13 cellular contexts compared by ENCODE assay signal in genomic region chr15:92074646-92075045, GRCh38.
A peak's percentile ranks its signal among the peaks of the same experiment; 100 is the strongest.
DNase-seq lines count a peak whose midpoint lies in the region; ATAC-seq, FAIRE-seq and TF ChIP-seq lines count a peak whose summit lies in the region.
"Had no signal": no experiment of that assay in that cellular context is flagged by ENCODE, and none has a peak within 500 bp of the region (broad histone marks: within the 10 kb centered on the region; RNA-seq: fewer than 3 reads in every experiment).

No MANE protein-coding gene starts in this region.

- no peaks in the 10 kb centered on the region for H3K9me2 ChIP-seq in Karpas-422 (replicated peaks; ENCODE audit: insufficient read depth, low read length)

- H3K9ac ChIP-seq in BLaER1, result no peak overlapping the region
- H3K9ac ChIP-seq in Karpas-422 (ENCODE audit: low read length), result no peak overlapping the region

- peak; percentile 36 for FAIRE-seq in bronchial epithelial cell (lab: Jason Lieb, UNC)
- FAIRE-seq: D721Med had no signal

- DNase-seq in Karpas-422 (no peak), bronchial epithelial cell (ENCODE audit: low read depth) (peak; percentile 79), left lung (peak; percentile 77 to 80), mucosa of gallbladder (ENCODE audit: low spot score) (no peak), NCI-H2227 treated with DMSO at 0.1 percent for 48 hours (lab: John Stamatoyannopoulos, UW) (no peak), brain microvascular endothelial cell (no peak)
- no peak for DNase-seq in stimulated activated naive B cell treated with anti-CD40 and anti-IgM and Interleukin-4, amounts not matched to agents 10 μg/mL and 1 μg/mL and 100 μg/mL, for 72 hours
- DNase-seq: activated naive CD4-positive, alpha-beta T cell; NCI-H2171; SJCRH30 had no signal

- H3K27me3 Mint-ChIP-seq in stimulated activated naive B cell treated with anti-CD40 and anti-IgM and Interleukin-4, amounts not matched to agents 10 μg/mL and 1 μg/mL and 100 μg/mL, for 72 hours, result peaks cover 22 to 31% of the 10 kb centered on the region in 2 donors

- peaks cover 14 to 25% of the 10 kb centered on the region in 2 donors for H3K4me1 Mint-ChIP-seq in stimulated activated naive B cell treated with anti-CD40 and anti-IgM and Interleukin-4, amounts not matched to agents 10 μg/mL and 1 μg/mL and 100 μg/mL, for 72 hours

- H3K9me3 Mint-ChIP-seq in stimulated activated naive B cell treated with anti-CD40 and anti-IgM and Interleukin-4, amounts not matched to agents 10 μg/mL and 1 μg/mL and 100 μg/mL, for 72 hours, result no peaks in the 10 kb centered on the region

- H3K4me1 ChIP-seq in BLaER1, result peaks cover 48% of the 10 kb centered on the region
- peaks cover 52% of the 10 kb centered on the region for H3K4me1 ChIP-seq in Karpas-422 (ENCODE audit: low read length)
- H3K4me1 ChIP-seq in left lung, result peaks cover 30 to 66% of the 10 kb centered on the region in 2 donors

- no peak overlapping the region for H3K4me3 ChIP-seq in BLaER1
- no peak overlapping the region for H3K4me3 ChIP-seq in Karpas-422 (ENCODE audit: low read length)
- H3K4me3 ChIP-seq in bronchial epithelial cell (ENCODE audit: low read depth, low read length), result no peak overlapping the region
- H3K4me3 ChIP-seq in left lung, result no peak overlapping the region
- no peak overlapping the region for H3K4me3 ChIP-seq in brain microvascular endothelial cell (ENCODE audit: low read depth, low read length)
- H3K4me3 ChIP-seq: SJCRH30 had no signal

- no peaks in the 10 kb centered on the region for H3K27me3 ChIP-seq in BLaER1
- H3K27me3 ChIP-seq in Karpas-422 (ENCODE audit: low read length), result no peaks in the 10 kb centered on the region
- no peaks in the 10 kb centered on the region for H3K27me3 ChIP-seq in bronchial epithelial cell (ENCODE audit: control insufficient read depth, insufficient read depth, low read length)
- no peaks in the 10 kb centered on the region for H3K27me3 ChIP-seq in left lung
- H3K27me3 ChIP-seq in brain microvascular endothelial cell (replicated peaks), result no peaks in the 10 kb centered on the region
- H3K27me3 ChIP-seq: SJCRH30 had no signal

- no peak overlapping the region for H3K27ac Mint-ChIP-seq in stimulated activated naive B cell treated with anti-CD40 and anti-IgM and Interleukin-4, amounts not matched to agents 10 μg/mL and 1 μg/mL and 100 μg/mL, for 72 hours
- H3K27ac Mint-ChIP-seq: progenitor cell of endocrine pancreas had no signal

- no peaks in the 10 kb centered on the region for H3K36me3 ChIP-seq in BLaER1
- no peaks in the 10 kb centered on the region for H3K36me3 ChIP-seq in Karpas-422 (ENCODE audit: insufficient read depth, low read length)
- no peaks in the 10 kb centered on the region for H3K36me3 ChIP-seq in bronchial epithelial cell (ENCODE audit: control insufficient read depth, insufficient read depth, low read length)
- no peaks in the 10 kb centered on the region for H3K36me3 ChIP-seq in left lung
- no peaks in the 10 kb centered on the region for H3K36me3 ChIP-seq in brain microvascular endothelial cell (replicated peaks)
- H3K36me3 ChIP-seq: SJCRH30 had no signal

- H4K20me1 ChIP-seq in BLaER1 (no peaks in the 10 kb centered on the region), Karpas-422 (ENCODE audit: insufficient read depth, low read depth, low read length) (no peaks in the 10 kb centered on the region; the same call in 1 of the 2 replicates)

- H2AFZ ChIP-seq in Karpas-422 (ENCODE audit: low read length), result no peak overlapping the region

- H3K9me3 ChIP-seq in BLaER1 (no peaks in the 10 kb centered on the region), Karpas-422 (ENCODE audit: low read length) (no peaks in the 10 kb centered on the region), left lung (no peaks in the 10 kb centered on the region)
- H3K9me3 ChIP-seq: SJCRH30 had no signal

- no peaks in the 10 kb centered on the region for H3K36me3 Mint-ChIP-seq in stimulated activated naive B cell treated with anti-CD40 and anti-IgM and Interleukin-4, amounts not matched to agents 10 μg/mL and 1 μg/mL and 100 μg/mL, for 72 hours

- TF ChIP-seq CTCF in bronchial epithelial cell (IDR thresholded peaks at IDR 0.05; ENCODE audit: insufficient read depth, low read length, severe bottlenecking) (no peak), left lung (IDR thresholded peaks at IDR 0.05) (no peak), brain microvascular endothelial cell (IDR thresholded peaks at IDR 0.05; ENCODE audit: low read depth, low read length, missing control alignments) (no peak)

- H3K4me2 ChIP-seq in BLaER1, result peak overlapping the region; percentile 60
- peak overlapping the region; percentile 35 for H3K4me2 ChIP-seq in Karpas-422 (ENCODE audit: low read depth, low read length, poor library complexity, severe bottlenecking)

- no peak overlapping the region for H3K27ac ChIP-seq in BLaER1
- H3K27ac ChIP-seq in Karpas-422 (ENCODE audit: low read length), result no peak overlapping the region; the same call in 1 of the 2 replicates
- H3K27ac ChIP-seq in left lung, result peak overlapping the region; percentile 2 to 23
- no peak overlapping the region for H3K27ac ChIP-seq in brain microvascular endothelial cell
- H3K27ac ChIP-seq: SJCRH30 had no signal

- H3K4me3 Mint-ChIP-seq in stimulated activated naive B cell treated with anti-CD40 and anti-IgM and Interleukin-4, amounts not matched to agents 10 μg/mL and 1 μg/mL and 100 μg/mL, for 72 hours, result no peak overlapping the region

- peak; percentile 69 for ATAC-seq in left lung
- no peak for ATAC-seq in stimulated activated naive B cell treated with anti-CD40 and anti-IgM and Interleukin-4, amounts not matched to agents 10 μg/mL and 1 μg/mL and 100 μg/mL, for 72 hours (replicated peaks)

- in situ Hi-C loops in brain microvascular endothelial cell (cut with HindIII; ENCODE audit: low pct_ligation_motif_present, low sequenced_read_pairs), result no loop called here

- peaks cover 100% of the 10 kb centered on the region for H3K79me2 ChIP-seq in Karpas-422 (ENCODE audit: low read length)

- intact Hi-C loops in left lung (cut with DNase I), result loop anchor here in 1 of 2 donors (5.0 to 10.0 kb wide), 2 partner anchors 130 to 222 kb away; partner anchors contain the start of gene SLCO3A1

Comparison
In these comparisons a context has a peak if more than half of its experiments do, and no peak if none do; other contexts are left out.
1. H3K27ac ChIP-seq: peak in left lung (2 of 2); none in BLaER1 (single experiment), Karpas-422 (single experiment) and brain microvascular endothelial cell (single experiment).
2. DNase-seq: peak in bronchial epithelial cell (single experiment) and left lung (2 of 2); none in Karpas-422 (single experiment), mucosa of gallbladder (single experiment), stimulated activated naive B cell treated with anti-CD40 and anti-IgM and Interleukin-4, amounts not matched to agents 10 μg/mL and 1 μg/mL and 100 μg/mL, for 72 hours (single experiment), NCI-H2227 treated with DMSO at 0.1 percent for 48 hours (single experiment) and brain microvascular endothelial cell (single experiment).